Comparison of ENCODE assay signal across 8 cellular contexts in the genomic region with DNA sequence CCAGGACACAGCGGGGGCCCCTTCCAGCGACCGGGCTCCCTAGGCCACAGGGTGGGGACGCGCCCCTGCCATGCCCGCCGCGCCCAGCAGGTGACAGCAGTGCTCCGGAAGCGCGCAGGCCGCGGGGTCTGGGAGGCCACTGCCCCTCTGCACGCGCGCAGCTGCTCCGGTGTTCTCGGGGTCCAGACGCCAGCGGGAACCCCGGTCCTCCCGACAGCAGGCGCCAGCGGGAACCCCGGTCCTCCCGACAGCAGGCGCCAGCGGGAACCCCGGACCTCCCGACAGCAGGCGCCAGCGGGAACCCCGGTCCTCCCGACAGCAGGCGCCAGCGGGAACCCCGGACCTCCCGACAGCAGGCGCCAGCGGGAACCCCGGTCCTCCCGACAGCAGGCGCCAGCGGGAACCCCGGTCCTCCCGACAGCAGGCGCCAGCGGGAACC. TPM values are rescaled to one million over a fixed set of nuclear protein-coding genes. Genes with fewer than 3 reads are reported as not detected.
DNase-seq lines count a peak whose midpoint lies in the region; ATAC-seq and TF ChIP-seq lines count a peak whose summit lies in the region.
"Not testable (repeated sequence)": the region's sequence is repeated elsewhere in the genome, so short reads cannot be mapped to it uniquely, and the experiment has no call there.

No MANE protein-coding gene starts in this region.

- TF ChIP-seq CTCF in GM23338 (conservative IDR thresholded peaks at IDR 0.05; ENCODE audit: low read depth in 2 of 2) (peak; percentile 51 to 92), SU-DHL-6 (IDR thresholded peaks at IDR 0.05; ENCODE audit: insufficient read depth, low read length, poor library complexity, severe bottlenecking) (peak; percentile 66), gastroesophageal sphincter (IDR thresholded peaks at IDR 0.05) (peak in 3 of 4 experiments; percentile 80 to 91 (median 91)), nephron (IDR thresholded peaks at IDR 0.05; ENCODE audit: unreplicated experiment in 3 of 3) (peak; percentile 75 to 87 (median 85))

- H3K4me3 ChIP-seq in GM23338 (peak overlapping the region; percentile 35; the same call in 1 of the 2 replicates), gastroesophageal sphincter (peak overlapping the region in 1 of 2 donors; percentile 47)
- not testable (repeated sequence) for H3K4me3 ChIP-seq in MG63; SU-DHL-6 (ENCODE audit: insufficient read depth, low read length, poor library complexity, severe bottlenecking)

- peak; percentile 88 for ATAC-seq in GM23338
- peak; percentile 75 for ATAC-seq in gastroesophageal sphincter
- ATAC-seq in stimulated activated naive CD8-positive, alpha-beta T cell treated with anti-CD3 and anti-CD28 coated beads, Interleukin-15, Interleukin-2, amounts not matched to agents 100 U/mL and 50 U/mL, for 24 hours = peak; percentile 83

- H3K9ac ChIP-seq in SU-DHL-6 (ENCODE audit: low read length) = not testable (repeated sequence)

- DNase-seq in EL (peak; percentile 57), GM23338 (ENCODE audit: low spot score) (peak; percentile 87), MG63 (peak; percentile 73)
- peak; percentile 65 for DNase-seq in activated naive CD4-positive, alpha-beta T cell treated with anti-CD3 and anti-CD28 coated beads for 36 hours
- peak; percentile 88 for DNase-seq in stimulated activated naive CD8-positive, alpha-beta T cell treated with anti-CD3 and anti-CD28 coated beads, Interleukin-15, Interleukin-2, amounts not matched to agents 100 U/mL and 50 U/mL, for 24 hours

- WGBS in gastroesophageal sphincter (ENCODE audit: low coverage in 1 of 2), 2 donors = no CpG with 5 or more reads among the region's 48 CpGs

- H3K27me3 ChIP-seq in GM23338 (ENCODE audit: insufficient read depth); MG63; SU-DHL-6 (ENCODE audit: low read length); gastroesophageal sphincter: not testable (repeated sequence)

- not testable (repeated sequence) for H3K9me2 ChIP-seq in GM23338 (ENCODE audit: insufficient read depth); SU-DHL-6 (replicated peaks; ENCODE audit: insufficient read depth, low read length)

- H3K27ac Mint-ChIP-seq in GM23338; activated naive CD4-positive, alpha-beta T cell treated with anti-CD3 and anti-CD28 coated beads for 36 hours; nephron: not testable (repeated sequence)

- H3F3A ChIP-seq in GM23338 (replicated peaks; ENCODE audit: low read depth); SU-DHL-6 (ENCODE audit: insufficient read depth): not testable (repeated sequence)

- not testable (repeated sequence) for H3K9me3 Mint-ChIP-seq in GM23338; activated naive CD4-positive, alpha-beta T cell treated with anti-CD3 and anti-CD28 coated beads for 36 hours; nephron

- not testable (repeated sequence) for H3K36me3 ChIP-seq in GM23338 (ENCODE audit: insufficient read depth); MG63; SU-DHL-6 (ENCODE audit: low read length); gastroesophageal sphincter

- not testable (repeated sequence) for H3K36me3 Mint-ChIP-seq in GM23338 (ENCODE audit: low read depth); activated naive CD4-positive, alpha-beta T cell treated with anti-CD3 and anti-CD28 coated beads for 36 hours (ENCODE audit: low read depth); nephron (ENCODE audit: low read depth)

- not testable (repeated sequence) for TF ChIP-seq POLR2A in gastroesophageal sphincter (IDR thresholded peaks at IDR 0.05)

- peak overlapping the region; percentile 64 for H3K4me2 ChIP-seq in GM23338
- H3K4me2 ChIP-seq in SU-DHL-6 (ENCODE audit: low read depth, low read length, poor library complexity, severe bottlenecking) = peak overlapping the region; percentile 33

- not testable (repeated sequence) for H4K20me1 ChIP-seq in GM23338 (replicated peaks; ENCODE audit: insufficient read depth); SU-DHL-6 (ENCODE audit: low read depth, low read length)

- CTCF ChIA-PET in activated naive CD4-positive, alpha-beta T cell treated with anti-CD3 and anti-CD28 coated beads for 36 hours (lab: Charles Lee) = interaction anchor here (0.6 to 4.0 kb wide), 8 partner anchors 9 to 157 kb away, joined by 3 to 31 read pairs (median 10); partner anchors contain the start of gene COX19

- intact Hi-C loops in activated naive CD4-positive, alpha-beta T cell treated with anti-CD3 and anti-CD28 coated beads for 36 hours (cut with micrococcal nuclease) = loop anchor here (1.0 to 10.0 kb wide), 2 partner anchors 45 to 156 kb away; partner anchors contain the start of gene ADAP1

- not testable (repeated sequence) for H3K9me3 ChIP-seq in MG63; SU-DHL-6 (ENCODE audit: insufficient read depth, low read length); gastroesophageal sphincter

- not testable (repeated sequence) for TF ChIP-seq EP300 in gastroesophageal sphincter (IDR thresholded peaks at IDR 0.05)

- H3K27me3 Mint-ChIP-seq in GM23338 (ENCODE audit: insufficient read depth, low read depth, poor library complexity) = peaks cover 18% of the 10 kb centered on the region
- H3K27me3 Mint-ChIP-seq in activated naive CD4-positive, alpha-beta T cell treated with anti-CD3 and anti-CD28 coated beads for 36 hours (ENCODE audit: low read depth) = not testable (repeated sequence)
- peaks cover 42% of the 10 kb centered on the region for H3K27me3 Mint-ChIP-seq in nephron (ENCODE audit: low read depth)

- not testable (repeated sequence) for H3K4me1 Mint-ChIP-seq in GM23338, nephron
- H3K4me1 Mint-ChIP-seq in activated naive CD4-positive, alpha-beta T cell treated with anti-CD3 and anti-CD28 coated beads for 36 hours (ENCODE audit: low read depth) = peaks cover 12% of the 10 kb centered on the region

- H2AFZ ChIP-seq in GM23338; SU-DHL-6 (ENCODE audit: low read depth, low read length, severe bottlenecking): not testable (repeated sequence)

- H3K79me2 ChIP-seq in GM23338 (replicated peaks; ENCODE audit: insufficient read depth); SU-DHL-6 (ENCODE audit: insufficient read depth, low read length): not testable (repeated sequence)

- not testable (repeated sequence) for H3K4me3 Mint-ChIP-seq in GM23338; activated naive CD4-positive, alpha-beta T cell treated with anti-CD3 and anti-CD28 coated beads for 36 hours; nephron

- not testable (repeated sequence) for H3K27ac ChIP-seq in GM23338 (ENCODE audit: low read depth); SU-DHL-6 (ENCODE audit: low read depth, low read length)
- peak overlapping the region in 2 of 4 donors; percentile 74 to 79 for H3K27ac ChIP-seq in gastroesophageal sphincter

- H3K4me1 ChIP-seq in GM23338 (ENCODE audit: insufficient read depth) = not testable (repeated sequence)
- H3K4me1 ChIP-seq in gastroesophageal sphincter = peaks cover 0 to 32% (median 0%) of the 10 kb centered on the region in 3 donors

TF ChIP-seq in GM23338, 12 proteins besides CTCF, POLR2A, EP300 and RAD21:
- TF ChIP-seq CREB1 (CRISPR knock-in tag; IDR thresholded peaks at IDR 0.05; ENCODE audit: low read depth) = 0 out of 2 replicates have a peak, but pooled peaks have one; percentile 9
TF ChIP-seq in GM23338: peak in this region for 1; not testable (repeated sequence) for 11.

RNA-seq across cellular contexts. Expression of gene GET4, which starts 32.6 kb away (rescaled TPM):
- total RNA-seq in GM23338 (2014; rRNA removed; shearing (Covaris generic)) = 55.0 and 79.1 TPM in 2 replicates
- 48.0 and 54.5 TPM in 2 replicates for polyA plus RNA-seq in GM23338 (2016; fragmentation: Nextera tagmentation; extraction: Ambion mirVana)
- total RNA-seq in MG63 (2014; rRNA removed; shearing (Covaris generic); ENCODE audit: low replicate concordance) = 58.2 and 58.9 TPM in 2 replicates
- total RNA-seq in activated naive CD4-positive, alpha-beta T cell treated with anti-CD3 and anti-CD28 coated beads for 36 hours = 10 to 100 TPM; 19.3 to 20.2 TPM
- total RNA-seq in gastroesophageal sphincter = 10 to 100 TPM; 18.4 to 34.8 (median 28.7) TPM

RNA-seq across cellular contexts. Expression of gene ADAP1, which starts 45.5 kb away (rescaled TPM):
- total RNA-seq in GM23338 (2014; rRNA removed; shearing (Covaris generic)) = 4.3 and 9.6 TPM in 2 replicates
- polyA plus RNA-seq in GM23338 (2016; fragmentation: Nextera tagmentation; extraction: Ambion mirVana) = 1.9 and 2.2 TPM in 2 replicates
- total RNA-seq in MG63 (2014; rRNA removed; shearing (Covaris generic); ENCODE audit: low replicate concordance) = 7.6 and 9.6 TPM in 2 replicates
- total RNA-seq in activated naive CD4-positive, alpha-beta T cell treated with anti-CD3 and anti-CD28 coated beads for 36 hours = 1 to 10 TPM; 8.0 to 9.9 TPM
- 100 to 1,000 TPM in 1 of 4 donors, 10 to 100 TPM in 3; 44.8 to 106 (median 60.1) TPM for total RNA-seq in gastroesophageal sphincter
